In the genomic region with DNA sequence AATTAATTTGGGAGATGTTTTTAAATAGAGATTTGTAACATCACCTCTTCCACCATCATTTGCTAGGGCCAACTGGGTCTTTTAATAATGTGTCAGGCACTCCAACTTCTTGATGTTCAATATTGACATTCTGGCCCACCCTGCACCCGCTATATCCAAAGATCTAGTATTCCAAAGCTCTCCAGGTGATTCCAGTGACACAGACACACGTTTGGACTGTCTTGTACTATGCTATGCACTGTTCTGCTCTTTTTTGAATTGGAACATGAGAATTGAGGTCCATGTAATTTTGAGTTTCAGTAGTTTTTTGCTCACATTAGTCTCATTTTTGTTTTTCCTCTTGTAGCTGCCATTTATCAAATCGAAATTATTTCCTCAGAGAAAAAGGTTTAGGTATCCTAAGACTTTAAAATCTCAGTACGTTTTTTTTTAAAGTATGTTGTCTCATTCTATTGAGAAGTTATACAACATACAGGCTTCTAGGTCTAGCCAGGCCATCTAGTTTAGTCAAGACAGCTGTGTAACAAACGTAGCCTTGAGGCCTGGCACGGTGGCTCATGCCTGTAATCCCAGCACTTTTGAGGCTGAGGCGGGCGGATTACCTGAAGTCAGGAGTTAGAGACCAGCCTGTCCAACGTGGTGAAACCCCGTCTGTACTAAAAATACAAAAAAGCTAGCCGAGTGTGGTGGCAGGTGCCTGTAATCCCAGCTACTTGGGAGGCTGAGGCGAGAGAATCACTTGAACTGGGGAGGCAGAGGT, we compare ENCODE assay signal across 9 cellular contexts. TPM values are rescaled to one million over a fixed set of nuclear protein-coding genes. Genes with fewer than 3 reads are reported as not detected.
DNase-seq lines count a peak whose midpoint lies in the region; ATAC-seq, FAIRE-seq and TF ChIP-seq lines count a peak whose summit lies in the region.
"Had no signal": no experiment of that assay in that cellular context is flagged by ENCODE, and none has a peak within 500 bp of the region (broad histone marks: within the 10 kb centered on the region; RNA-seq: fewer than 3 reads in every experiment).

No MANE protein-coding gene starts in this region.

- H3K4me2 ChIP-seq in DND-41 (ENCODE audit: insufficient read depth, low read length), result peak overlapping the region; percentile 68

- peaks cover 30% of the 10 kb centered on the region for H3K4me1 Mint-ChIP-seq in progenitor cell of endocrine pancreas (ENCODE audit: low read depth)

- TF ChIP-seq CTCF in DND-41 (IDR thresholded peaks at IDR 0.05; ENCODE audit: borderline replicate concordance, extremely low read depth, low read length, poor library complexity, severe bottlenecking) (no peak), epithelial cell of esophagus (IDR thresholded peaks at IDR 0.05; ENCODE audit: insufficient read depth, low read depth, low read length, missing control alignments) (no peak), progenitor cell of endocrine pancreas (IDR thresholded peaks at IDR 0.05; ENCODE audit: unreplicated experiment) (no peak)

- H3K27ac Mint-ChIP-seq in progenitor cell of endocrine pancreas, result peak overlapping the region; percentile 100

- FAIRE-seq in RCC 7860 (lab: Jason Lieb, UNC), result no peak

- H3K4me1 ChIP-seq in DND-41 (ENCODE audit: insufficient read depth, low read length) (peaks cover 29% of the 10 kb centered on the region), NT2/D1 (ENCODE audit: insufficient read depth, insufficient read length) (peaks cover 3% of the 10 kb centered on the region)

- no peak overlapping the region for H3K4me3 Mint-ChIP-seq in progenitor cell of endocrine pancreas (ENCODE audit: low read depth)

- H3K27me3 ChIP-seq in DND-41 (ENCODE audit: insufficient read depth, low read length, poor library complexity) (no peaks in the 10 kb centered on the region), NT2/D1 (ENCODE audit: insufficient read depth, insufficient read length) (no peaks in the 10 kb centered on the region)

- H3K4me3 ChIP-seq in DND-41 (ENCODE audit: low read depth in 1 of 2, low read length in 2 of 2), result peak overlapping the region in 1 of 2 experiments; percentile 61; a peak in 2 of 4 replicates
- H3K4me3 ChIP-seq in NT2/D1 (ENCODE audit: insufficient read length, low read depth), result peak overlapping the region; percentile 75
- H3K4me3 ChIP-seq in epithelial cell of esophagus (ENCODE audit: low read length), result peak overlapping the region; percentile 84

- no peaks in the 10 kb centered on the region; the same call in 1 of the 2 replicates for H3K36me3 ChIP-seq in DND-41 (ENCODE audit: insufficient read depth, low read length)
- peaks cover 4% of the 10 kb centered on the region for H3K36me3 ChIP-seq in NT2/D1 (ENCODE audit: insufficient read depth, insufficient read length, low read length)

- H3K79me2 ChIP-seq in DND-41 (ENCODE audit: insufficient read depth, low read length), result peaks cover 82% of the 10 kb centered on the region

- ATAC-seq in DND-41 (ENCODE audit: insufficient read depth, low read depth) (no peak), GM19324 (IDR thresholded peaks at IDR 0.05; ENCODE audit: low FRiP score, unreplicated experiment) (no peak)
- ATAC-seq: left colon had no signal

- H4K20me1 ChIP-seq in DND-41 (ENCODE audit: insufficient read depth, low read length), result no peaks in the 10 kb centered on the region

- no peaks in the 10 kb centered on the region for H3K27me3 Mint-ChIP-seq in progenitor cell of endocrine pancreas

- H3K36me3 Mint-ChIP-seq in progenitor cell of endocrine pancreas (ENCODE audit: insufficient read depth), result peaks cover 2% of the 10 kb centered on the region

- H2AFZ ChIP-seq in DND-41 (ENCODE audit: low read depth, low read length), result no peak overlapping the region

- DNase-seq in DND-41 (no peak), NT2/D1 (ENCODE audit: low read depth, low spot score) (no peak), epithelial cell of esophagus (ENCODE audit: low read depth) (no peak), progenitor cell of endocrine pancreas (ENCODE audit: low spot score, unreplicated experiment) (no peak), RCC 7860 (ENCODE audit: low spot score) (no peak), A172 (ENCODE audit: low spot score) (no peak), DMS153 (lab: John Stamatoyannopoulos, UW) (no peak)
- DNase-seq: left colon had no signal

- peak overlapping the region; percentile 90; the same call in 1 of the 2 replicates for H3K27ac ChIP-seq in DND-41 (ENCODE audit: low read length)

- no peaks in the 10 kb centered on the region for H3K9me3 Mint-ChIP-seq in progenitor cell of endocrine pancreas (ENCODE audit: low read depth)

- H3K9ac ChIP-seq in DND-41 (ENCODE audit: low read depth, low read length) (peak overlapping the region; percentile 97), NT2/D1 (ENCODE audit: insufficient read length, low read depth) (no peak overlapping the region)

- H3K9me3 ChIP-seq in DND-41 (ENCODE audit: insufficient read depth, low read length, severe bottlenecking) (no peaks in the 10 kb centered on the region), NT2/D1 (ENCODE audit: insufficient read depth, low read length) (no peaks in the 10 kb centered on the region)

RNA-seq across cellular contexts. Expression of a gene that starts 3.1 kb away (rescaled TPM):
- 13.2 and 14.4 TPM in 2 replicates for total RNA-seq in progenitor cell of endocrine pancreas
- 3.7 and 3.9 TPM in 2 replicates for total RNA-seq in A172 (2014; rRNA removed; shearing (Covaris generic))

RNA-seq across cellular contexts. Expression of a gene that starts 39.0 kb away (rescaled TPM):
- total RNA-seq in progenitor cell of endocrine pancreas, result 26.8 and 28.4 TPM in 2 replicates
- total RNA-seq in A172 (2014; rRNA removed; shearing (Covaris generic)), result 44.7 and 50.0 TPM in 2 replicates
